In the genomic region with DNA sequence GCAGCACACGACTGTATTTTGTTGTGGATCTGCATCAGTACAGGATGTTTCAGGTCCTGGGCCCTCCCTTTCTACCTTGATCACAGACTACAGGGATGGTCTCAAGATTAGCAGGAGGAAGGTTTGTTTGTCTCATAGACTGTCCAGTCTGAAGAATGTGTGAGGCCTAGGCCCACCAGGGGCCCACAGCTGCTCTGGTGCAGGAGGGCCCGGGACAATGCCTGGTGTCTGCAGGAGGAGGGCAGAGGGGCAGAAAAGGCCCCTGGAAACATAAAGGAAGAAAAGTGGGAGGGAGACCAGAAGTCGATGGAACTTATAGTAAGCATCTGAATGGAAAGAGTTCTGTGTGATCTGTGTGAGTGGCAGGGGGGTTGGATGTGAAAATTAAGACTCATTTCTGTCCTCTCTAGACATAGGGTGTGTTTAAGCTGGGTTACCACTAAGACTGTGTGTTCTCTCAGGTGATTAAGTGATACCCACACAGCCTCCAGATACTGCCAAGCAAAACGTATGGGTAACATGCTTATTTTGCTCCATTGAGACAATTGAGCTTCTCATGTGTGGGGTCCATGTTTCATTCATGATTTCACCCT, we compare ENCODE assay signal across 12 cellular contexts. TPM values are rescaled to one million over a fixed set of nuclear protein-coding genes. Genes with fewer than 3 reads are reported as not detected.
A peak's percentile ranks its signal among the peaks of the same experiment; 100 is the strongest.
DNase-seq lines count a peak whose midpoint lies in the region; ATAC-seq and TF ChIP-seq lines count a peak whose summit lies in the region.
"Had no signal": no experiment of that assay in that cellular context is flagged by ENCODE, and none has a peak within 500 bp of the region (broad histone marks: within the 10 kb centered on the region; RNA-seq: fewer than 3 reads in every experiment).

No MANE protein-coding gene starts in this region.

- H3K4me1 Mint-ChIP-seq in activated CD8-positive, alpha-beta T cell treated with anti-CD3 and anti-CD28 coated beads, Interleukin-2, amount 10 ng/mL, durations not matched to agents 7 days and 5 days (ENCODE audit: low read depth), result peaks cover 19% of the 10 kb centered on the region
- no peaks in the 10 kb centered on the region for H3K4me1 Mint-ChIP-seq in osteocyte (ENCODE audit: unreplicated experiment)

- H3K4me3 Mint-ChIP-seq in activated CD8-positive, alpha-beta T cell treated with anti-CD3 and anti-CD28 coated beads, Interleukin-2, amount 10 ng/mL, durations not matched to agents 7 days and 5 days, result no peak overlapping the region
- no peak overlapping the region for H3K4me3 Mint-ChIP-seq in osteocyte (ENCODE audit: unreplicated experiment)

- CTCF ChIA-PET in activated CD8-positive, alpha-beta T cell treated with anti-CD3 and anti-CD28 coated beads, Interleukin-2, amount 10 ng/mL, durations not matched to agents 7 days and 5 days (lab: Charles Lee), result interaction anchor here (0.7 to 4.2 kb wide), 5 partner anchors 10 to 52 kb away, joined by 3 to 15 read pairs (median 3); no protein-coding TSS in a partner anchor

- no peak for TF ChIP-seq CTCF in osteocyte (IDR thresholded peaks at IDR 0.05)

- H3K36me3 Mint-ChIP-seq in activated CD8-positive, alpha-beta T cell treated with anti-CD3 and anti-CD28 coated beads, Interleukin-2, amount 10 ng/mL, durations not matched to agents 7 days and 5 days (ENCODE audit: low read depth), result no peaks in the 10 kb centered on the region
- H3K36me3 Mint-ChIP-seq in osteocyte (ENCODE audit: unreplicated experiment), result no peaks in the 10 kb centered on the region

- H3K27ac Mint-ChIP-seq in activated CD8-positive, alpha-beta T cell treated with anti-CD3 and anti-CD28 coated beads, Interleukin-2, amount 10 ng/mL, durations not matched to agents 7 days and 5 days, result no peak overlapping the region
- no peak overlapping the region for H3K27ac Mint-ChIP-seq in osteocyte (ENCODE audit: unreplicated experiment)

- peak; percentile 57 for DNase-seq in activated CD8-positive, alpha-beta memory T cell treated with anti-CD3 and anti-CD28 coated beads for 24 hours
- no peak for DNase-seq in activated CD8-positive, alpha-beta memory T cell treated with anti-CD3 and anti-CD28 coated beads, Interleukin-2, amount 50 U/mL, for 48 hours
- DNase-seq in activated CD8-positive, alpha-beta T cell treated with anti-CD3 and anti-CD28 coated beads, Interleukin-2, amount 10 ng/mL, durations not matched to agents 7 days and 5 days, result no peak
- peak; percentile 49 for DNase-seq in osteocyte (ENCODE audit: extremely low spot score, unreplicated experiment)
- no peak for DNase-seq in middle frontal gyrus (ENCODE audit: extremely low spot score, low spot score)
- DNase-seq in caudate nucleus (lab: John Stamatoyannopoulos, UW), result no peak
- no peak for DNase-seq in putamen (ENCODE audit: low spot score)
- DNase-seq: activated effector memory CD4-positive, alpha-beta T cell treated with Interleukin-2 at 50 U/mL for 16 hours; trophoblast cell had no signal

- POLR2A ChIA-PET in activated CD8-positive, alpha-beta T cell treated with anti-CD3 and anti-CD28 coated beads, Interleukin-2, amount 10 ng/mL, durations not matched to agents 7 days and 5 days (lab: Charles Lee), result no interaction called here

- no peak overlapping the region for H3K27ac ChIP-seq in caudate nucleus (ENCODE audit: low read depth, low read length)
- H3K27ac ChIP-seq: cardiac muscle cell, skin epidermis had no signal

- no peaks in the 10 kb centered on the region for H3K27me3 Mint-ChIP-seq in activated CD8-positive, alpha-beta T cell treated with anti-CD3 and anti-CD28 coated beads, Interleukin-2, amount 10 ng/mL, durations not matched to agents 7 days and 5 days (ENCODE audit: low read depth)
- no peaks in the 10 kb centered on the region for H3K27me3 Mint-ChIP-seq in osteocyte (ENCODE audit: unreplicated experiment)

- H3K9me3 Mint-ChIP-seq in activated CD8-positive, alpha-beta T cell treated with anti-CD3 and anti-CD28 coated beads, Interleukin-2, amount 10 ng/mL, durations not matched to agents 7 days and 5 days (ENCODE audit: insufficient read depth), result no peaks in the 10 kb centered on the region
- H3K9me3 Mint-ChIP-seq in osteocyte (ENCODE audit: unreplicated experiment), result no peaks in the 10 kb centered on the region

- peak; percentile 80 for ATAC-seq in GM21529 (IDR thresholded peaks at IDR 0.05; ENCODE audit: unreplicated experiment)
- peak; percentile 19 for ATAC-seq in activated CD8-positive, alpha-beta T cell treated with anti-CD3 and anti-CD28 coated beads, Interleukin-2, amount 10 ng/mL, durations not matched to agents 7 days and 5 days

RNA-seq across cellular contexts. Expression of a gene that starts 33.4 kb away (rescaled TPM):
- total RNA-seq in activated CD8-positive, alpha-beta T cell treated with anti-CD3 and anti-CD28 coated beads, Interleukin-2, amount 10 ng/mL, durations not matched to agents 7 days and 5 days, result 10 to 100 TPM; 77.5 TPM
- 34.8 and 36.9 TPM in 2 replicates for total RNA-seq in osteocyte

Comparison
In these comparisons a context has a peak if more than half of its experiments do, and no peak if none do; other contexts are left out.
1. DNase-seq: peak in activated CD8-positive, alpha-beta memory T cell treated with anti-CD3 and anti-CD28 coated beads for 24 hours (single experiment) and osteocyte (single experiment); none in activated CD8-positive, alpha-beta memory T cell treated with anti-CD3 and anti-CD28 coated beads, Interleukin-2, amount 50 U/mL, for 48 hours (single experiment), activated CD8-positive, alpha-beta T cell treated with anti-CD3 and anti-CD28 coated beads, Interleukin-2, amount 10 ng/mL, durations not matched to agents 7 days and 5 days (single experiment), middle frontal gyrus (single experiment), caudate nucleus (0 of 61) and putamen (single experiment).